ENCODE assay signal across 9 cellular contexts in the genomic region with DNA sequence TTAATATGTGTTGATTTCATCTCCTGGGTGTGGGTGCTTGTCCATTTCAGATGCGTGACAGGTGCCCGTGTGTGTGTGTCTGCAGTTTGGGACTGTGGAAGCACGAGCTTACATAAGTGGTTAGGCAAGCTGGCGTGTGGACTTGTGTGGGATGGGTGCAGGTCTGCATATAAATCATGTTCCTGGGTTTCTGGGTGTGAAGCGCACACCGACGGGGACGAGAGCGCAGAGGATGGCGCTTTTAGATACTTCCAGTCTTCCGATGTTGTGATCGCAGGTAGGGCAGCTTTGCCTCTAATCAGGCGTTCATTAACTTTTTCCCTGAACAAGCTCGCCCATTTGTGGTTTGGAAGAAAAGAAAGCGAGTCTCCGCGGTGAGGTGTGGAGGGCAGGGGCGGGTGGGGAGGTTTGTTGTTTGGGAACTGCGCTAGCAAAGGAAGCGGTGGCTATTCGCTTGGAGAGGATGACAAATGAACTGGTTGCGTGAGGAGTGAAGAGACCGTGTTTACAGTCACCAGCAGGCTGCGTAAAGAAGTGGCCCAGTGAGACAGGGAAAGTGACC. TPM values are rescaled to one million over a fixed set of nuclear protein-coding genes. Genes with fewer than 3 reads are reported as not detected.
DNase-seq lines count a peak whose midpoint lies in the region; ATAC-seq and TF ChIP-seq lines count a peak whose summit lies in the region.
"Had no signal": no experiment of that assay in that cellular context is flagged by ENCODE, and none has a peak within 500 bp of the region (broad histone marks: within the 10 kb centered on the region; RNA-seq: fewer than 3 reads in every experiment).

No MANE protein-coding gene starts in this region.

- ATAC-seq in HG02759 (IDR thresholded peaks at IDR 0.05; ENCODE audit: unreplicated experiment) = no peak

- H3K4me1 ChIP-seq in CD8-positive, alpha-beta memory T cell (ENCODE audit: insufficient read depth, low read length) = no peaks in the 10 kb centered on the region
- H3K4me1 ChIP-seq in Loucy (ENCODE audit: insufficient read depth, low read length, poor library complexity, severe bottlenecking) = peaks cover 20% of the 10 kb centered on the region
- no peaks in the 10 kb centered on the region for H3K4me1 ChIP-seq in osteoblast (ENCODE audit: insufficient read depth, low read length)

- H3K9ac ChIP-seq in Loucy (ENCODE audit: low read depth, low read length, poor library complexity, severe bottlenecking) = peak overlapping the region; percentile 71

- peaks cover 11 to 19% (median 19%) of the 10 kb centered on the region in 3 donors for H3K4me1 Mint-ChIP-seq in CD8-positive, alpha-beta memory T cell
- peaks cover 11% of the 10 kb centered on the region for H3K4me1 Mint-ChIP-seq in neural crest cell

- no peaks in the 10 kb centered on the region for H3K36me3 ChIP-seq in CD8-positive, alpha-beta memory T cell (ENCODE audit: insufficient read depth, low read length)
- no peaks in the 10 kb centered on the region for H3K36me3 ChIP-seq in Loucy (ENCODE audit: insufficient read depth, low read length)
- no peaks in the 10 kb centered on the region for H3K36me3 ChIP-seq in osteoblast (ENCODE audit: insufficient read depth, low read length)
- H3K36me3 ChIP-seq: right lobe of liver had no signal

- POLR2A ChIA-PET in CD8-positive, alpha-beta memory T cell (lab: Charles Lee) = no interaction called here

- H3F3A ChIP-seq in Loucy (ENCODE audit: low read depth) = no peaks in the 10 kb centered on the region

- H3K36me3 Mint-ChIP-seq in CD8-positive, alpha-beta memory T cell = no peaks in the 10 kb centered on the region
- H3K36me3 Mint-ChIP-seq in neural crest cell (ENCODE audit: low read depth) = peaks cover 2% of the 10 kb centered on the region

- no peaks in the 10 kb centered on the region for H3K9me2 ChIP-seq in Loucy (replicated peaks; ENCODE audit: low read depth, low read length)

- no peak overlapping the region for H3K27ac ChIP-seq in CD8-positive, alpha-beta memory T cell (ENCODE audit: low read depth, low read length)
- H3K27ac ChIP-seq in osteoblast (ENCODE audit: low read depth, low read length) = no peak overlapping the region
- H3K27ac ChIP-seq: right lobe of liver had no signal

- peaks cover 37% of the 10 kb centered on the region; the same call in 1 of the 2 replicates for H3K79me2 ChIP-seq in Loucy (ENCODE audit: insufficient read depth, low read length)
- H3K79me2 ChIP-seq in osteoblast (ENCODE audit: insufficient read depth, low read length) = no peaks in the 10 kb centered on the region

- H3K4me3 ChIP-seq in CD8-positive, alpha-beta memory T cell (ENCODE audit: low read length) = no peak overlapping the region
- H3K4me3 ChIP-seq in Loucy (ENCODE audit: low read length, poor library complexity, severe bottlenecking) (peak overlapping the region; percentile 77), osteoblast (ENCODE audit: insufficient read depth, low read length) (no peak overlapping the region)

- CTCF ChIA-PET in CD8-positive, alpha-beta memory T cell (lab: Charles Lee) = no interaction called here

- no peak overlapping the region for H3K27ac Mint-ChIP-seq in CD8-positive, alpha-beta memory T cell
- no peak overlapping the region for H3K27ac Mint-ChIP-seq in neural crest cell (ENCODE audit: unreplicated experiment)

- H2AFZ ChIP-seq in Loucy (ENCODE audit: low read length) (peak overlapping the region; percentile 61), osteoblast (ENCODE audit: low read length) (no peak overlapping the region)

- DNase-seq in CD8-positive, alpha-beta memory T cell = no peak
- peak; percentile 48 for DNase-seq in ecto neural progenitor cell (ENCODE audit: low spot score)
- no peak for DNase-seq in neural crest cell (ENCODE audit: low read depth, low spot score)
- no peak for DNase-seq in middle frontal gyrus (ENCODE audit: extremely low spot score, low spot score)
- no peak for DNase-seq in SIG-M5 treated with dmso at 0.1 percent for 504 hours (lab: John Stamatoyannopoulos, UW; ENCODE audit: unreplicated experiment)
- no peak for DNase-seq in osteoblast (ENCODE audit: insufficient read length, low spot score, missing footprints)
- DNase-seq: right lobe of liver had no signal

- peaks cover 3% of the 10 kb centered on the region for H3K27me3 ChIP-seq in CD8-positive, alpha-beta memory T cell (ENCODE audit: insufficient read depth, low read length, poor library complexity, severe bottlenecking)
- peaks cover 13% of the 10 kb centered on the region for H3K27me3 ChIP-seq in Loucy (ENCODE audit: insufficient read depth, low read length, poor library complexity, severe bottlenecking)
- peaks cover 40% of the 10 kb centered on the region for H3K27me3 ChIP-seq in osteoblast (ENCODE audit: insufficient read depth, low read length)

- H4K20me1 ChIP-seq in Loucy (ENCODE audit: insufficient read depth, low read length, poor library complexity, severe bottlenecking) = no peaks in the 10 kb centered on the region
- H4K20me1 ChIP-seq in osteoblast (ENCODE audit: insufficient read depth, low read length) = no peaks in the 10 kb centered on the region

- peak overlapping the region in 6 of 7 donors; percentile 22 to 65 (median 60) for H3K4me3 Mint-ChIP-seq in CD8-positive, alpha-beta memory T cell
- H3K4me3 Mint-ChIP-seq in neural crest cell = peak overlapping the region; percentile 82

- no peaks in the 10 kb centered on the region for H3K9me3 ChIP-seq in CD8-positive, alpha-beta memory T cell (ENCODE audit: low read length)
- H3K9me3 ChIP-seq in Loucy (ENCODE audit: insufficient read depth, low read depth, low read length) (no peaks in the 10 kb centered on the region), osteoblast (ENCODE audit: low read depth, low read length) (no peaks in the 10 kb centered on the region)
- H3K9me3 ChIP-seq: right lobe of liver had no signal

- TF ChIP-seq CTCF in Loucy (conservative IDR thresholded peaks at IDR 0.05; ENCODE audit: low read length) = no peak
- no peak for TF ChIP-seq CTCF in neural crest cell (conservative IDR thresholded peaks at IDR 0.05)
- TF ChIP-seq CTCF in osteoblast (IDR thresholded peaks at IDR 0.05; ENCODE audit: extremely low read depth, low read depth, low read length) = no peak

- peaks cover 41 to 66% of the 10 kb centered on the region in 2 donors for H3K27me3 Mint-ChIP-seq in CD8-positive, alpha-beta memory T cell
- peaks cover 56% of the 10 kb centered on the region for H3K27me3 Mint-ChIP-seq in neural crest cell (ENCODE audit: low read depth)

- H3K4me2 ChIP-seq in Loucy (ENCODE audit: low read depth, low read length, poor library complexity, severe bottlenecking) (peak overlapping the region; percentile 95), osteoblast (ENCODE audit: insufficient read depth, low read length) (no peak overlapping the region)

- H3K9me3 Mint-ChIP-seq in CD8-positive, alpha-beta memory T cell = peaks cover 0 to 2% (median 0%) of the 10 kb centered on the region in 5 donors
- peaks cover 5% of the 10 kb centered on the region for H3K9me3 Mint-ChIP-seq in neural crest cell

RNA-seq across cellular contexts. Expression of gene RGS6, which starts 0.9 kb away (rescaled TPM):
- total RNA-seq in CD8-positive, alpha-beta memory T cell = under 1 TPM; 0.60 to 0.88 TPM
- polyA plus RNA-seq in CD8-positive, alpha-beta memory T cell = not detected
- total RNA-seq in neural crest cell (2.8 TPM in 2 replicates), osteoblast (not detected in 2 replicates)
